Comparison of ENCODE assay signal across 26 cellular contexts in genomic region chr15:72205896-72206676, GRCh38. TPM values are rescaled to one million over a fixed set of nuclear protein-coding genes. Genes with fewer than 3 reads are reported as not detected.
A peak's percentile ranks its signal among the peaks of the same experiment; 100 is the strongest.
DNase-seq lines count a peak whose midpoint lies in the region; ATAC-seq, FAIRE-seq and TF ChIP-seq lines count a peak whose summit lies in the region.
"Had no signal": no experiment of that assay in that cellular context is flagged by ENCODE, and none has a peak within 500 bp of the region (broad histone marks: within the 10 kb centered on the region; RNA-seq: fewer than 3 reads in every experiment).

No MANE protein-coding gene starts in this region.

- DNase-seq in activated CD8-positive, alpha-beta memory T cell treated with anti-CD3 and anti-CD28 coated beads for 24 hours, result peak; percentile 52
- DNase-seq in activated CD8-positive, alpha-beta memory T cell treated with anti-CD3 and anti-CD28 coated beads, Interleukin-2, amount 50 U/mL, for 4 hours, result no peak
- no peak for DNase-seq in HCT116 (ENCODE audit: low read depth, low spot score)
- DNase-seq in astrocyte (ENCODE audit: low read depth), result no peak
- DNase-seq in nephron progenitor cell, result no peak
- DNase-seq in GM19239 (ENCODE audit: insufficient read length, low spot score), result no peak
- no peak for DNase-seq in T-helper 2 cell
- DNase-seq: ACHN; activated CD4-positive, alpha-beta T cell treated with anti-CD3 and anti-CD28 coated beads for 48 hours; head of caudate nucleus; IMR-90; NCI-H1092; NCI-H2081 treated with DMSO at 0.1 percent for 48 hours; retina; stimulated activated naive CD4-positive, alpha-beta T cell; uterus had no signal

- H3K27ac Mint-ChIP-seq in astrocyte (ENCODE audit: unreplicated experiment) (peak overlapping the region; percentile 47), nephron progenitor cell (peak overlapping the region; percentile 61)
- H3K27ac Mint-ChIP-seq: activated naive CD4-positive, alpha-beta T cell treated with anti-CD3 and anti-CD28 coated beads, Interleukin-2, amount 50 U/mL, for 24 hours had no signal

- POLR2A ChIA-PET in HCT116 (lab: Charles Lee), result interaction anchor here (0.8 to 1.5 kb wide), 2 partner anchors 8 to 25 kb away, joined by 3 read pairs; partner anchors contain the start of genes GRAMD2A and PKM

- H3K27ac ChIP-seq in HCT116 (ENCODE audit: low read depth, low read length) (peak overlapping the region; percentile 16; the same call in 1 of the 2 replicates), astrocyte (ENCODE audit: low read depth, low read length) (no peak overlapping the region)
- H3K27ac ChIP-seq: ascending aorta, BLaER1, uterus had no signal

- CTCF ChIA-PET in HCT116 (lab: Charles Lee), result no interaction called here

- peaks cover 91 to 98% of the 10 kb centered on the region in 2 experiments for H3K36me3 ChIP-seq in HCT116 (ENCODE audit: control insufficient read depth in 1 of 2, insufficient read depth in 2 of 2, low read length in 2 of 2)
- H3K36me3 ChIP-seq in astrocyte (ENCODE audit: insufficient read depth, low read length), result peaks cover 95% of the 10 kb centered on the region
- H3K36me3 ChIP-seq: uterus had no signal

- H3K36me3 Mint-ChIP-seq in astrocyte (ENCODE audit: low read depth, unreplicated experiment) (peaks cover 57% of the 10 kb centered on the region), nephron progenitor cell (ENCODE audit: low read depth) (peaks cover 84% of the 10 kb centered on the region)

- H3K9me3 Mint-ChIP-seq in astrocyte (ENCODE audit: unreplicated experiment) (no peaks in the 10 kb centered on the region), nephron progenitor cell (no peaks in the 10 kb centered on the region)
- H3K9me3 Mint-ChIP-seq: activated naive CD4-positive, alpha-beta T cell treated with anti-CD3 and anti-CD28 coated beads, Interleukin-2, amount 50 U/mL, for 24 hours had no signal

- H3K79me2 ChIP-seq in HCT116 (ENCODE audit: insufficient read depth, low read length) (peaks cover 86% of the 10 kb centered on the region), astrocyte (ENCODE audit: insufficient read depth, low read length) (peaks cover 85% of the 10 kb centered on the region)

- TF ChIP-seq CTCF in HCT116 (IDR thresholded peaks at IDR 0.05 in 2 of 3, conservative IDR thresholded peaks at IDR 0.05 in 1 of 3; ENCODE audit: borderline replicate concordance in 1 of 3, insufficient read depth in 1 of 3, low read depth in 2 of 3, low read length in 2 of 3), result no peak
- TF ChIP-seq CTCF in astrocyte (IDR thresholded peaks at IDR 0.05; ENCODE audit: insufficient read depth, low read depth, low read length), result no peak
- TF ChIP-seq CTCF in nephron progenitor cell (IDR thresholded peaks at IDR 0.05), result no peak

- H2AFZ ChIP-seq in HCT116 (ENCODE audit: low read depth, low read length, poor library complexity, severe bottlenecking), result no peak overlapping the region
- H2AFZ ChIP-seq in astrocyte (ENCODE audit: low read depth, low read length), result no peak overlapping the region

- no peak for FAIRE-seq in astrocyte (lab: Jason Lieb, UNC)
- no peak for FAIRE-seq in GM19239 (lab: Jason Lieb, UNC)

- intact Hi-C loops in HCT116 (cut with micrococcal nuclease), result no loop called here

- peaks cover 40% of the 10 kb centered on the region; the same call in 1 of the 2 replicates for H4K20me1 ChIP-seq in HCT116 (ENCODE audit: insufficient read depth)
- peaks cover 98% of the 10 kb centered on the region for H4K20me1 ChIP-seq in astrocyte (ENCODE audit: insufficient read depth, low read length)

- no peaks in the 10 kb centered on the region for H3K27me3 Mint-ChIP-seq in astrocyte (ENCODE audit: low read depth, unreplicated experiment)
- no peaks in the 10 kb centered on the region for H3K27me3 Mint-ChIP-seq in nephron progenitor cell (ENCODE audit: low read depth, poor library complexity)
- H3K27me3 Mint-ChIP-seq: activated naive CD4-positive, alpha-beta T cell treated with anti-CD3 and anti-CD28 coated beads, Interleukin-2, amount 50 U/mL, for 24 hours had no signal

- no peak overlapping the region for H3K4me3 Mint-ChIP-seq in astrocyte (ENCODE audit: unreplicated experiment)
- H3K4me3 Mint-ChIP-seq in nephron progenitor cell, result no peak overlapping the region
- H3K4me3 Mint-ChIP-seq: activated naive CD4-positive, alpha-beta T cell treated with anti-CD3 and anti-CD28 coated beads, Interleukin-2, amount 50 U/mL, for 24 hours had no signal

- H3K9me2 ChIP-seq in HCT116 (ENCODE audit: insufficient read depth), result no peaks in the 10 kb centered on the region

- H3K4me1 ChIP-seq in HCT116 (ENCODE audit: control insufficient read depth in 1 of 2, insufficient read depth in 2 of 2, low read length in 2 of 2) (no peaks in the 10 kb centered on the region), astrocyte (ENCODE audit: insufficient read depth, low read length) (peaks cover 12% of the 10 kb centered on the region)
- H3K4me1 ChIP-seq: uterus had no signal

- BruUV-seq in HCT116 (replicated peaks; lab: Mats Ljungman, UMichigan), result TSS peak; percentile 15

- H3K4me1 Mint-ChIP-seq in astrocyte (ENCODE audit: low read depth, unreplicated experiment), result peaks cover 46% of the 10 kb centered on the region
- H3K4me1 Mint-ChIP-seq in nephron progenitor cell, result no peaks in the 10 kb centered on the region

- no peak overlapping the region for H3K4me3 ChIP-seq in HCT116 (replicated peaks in 1 of 2; ENCODE audit: low read depth in 1 of 2, low read length in 2 of 2)
- H3K4me3 ChIP-seq in astrocyte (ENCODE audit: insufficient read depth, low read depth, low read length), result no peak overlapping the region
- H3K4me3 ChIP-seq: ascending aorta, BLaER1, uterus had no signal

- H3K9ac ChIP-seq in HCT116 (ENCODE audit: low read length) (no peak overlapping the region), astrocyte (ENCODE audit: low read length) (no peak overlapping the region)
- H3K9ac ChIP-seq: BLaER1 had no signal

- H3K9me3 ChIP-seq in HCT116 (ENCODE audit: control insufficient read depth in 1 of 2, insufficient read depth in 1 of 2, low read depth in 1 of 2, low read length in 2 of 2), result no peaks in the 10 kb centered on the region
- no peaks in the 10 kb centered on the region for H3K9me3 ChIP-seq in astrocyte (ENCODE audit: insufficient read depth, low read depth, low read length)
- H3K9me3 ChIP-seq: ascending aorta, BLaER1, uterus had no signal

- RAD21 ChIA-PET in HCT116 (lab: Charles Lee; ENCODE audit: low non-redundant PET in 1 of 2, low total read pairs in 2 of 2, uncharacterized antibody in 2 of 2, unreplicated experiment in 2 of 2), result interaction anchor here in 1 of 2 experiments (0.6 kb wide), 1 partner anchor 107 kb away, joined by 3 read pairs; no protein-coding TSS in a partner anchor

- no peaks in the 10 kb centered on the region for H3K27me3 ChIP-seq in HCT116 (ENCODE audit: insufficient read depth, low read length)
- H3K27me3 ChIP-seq in astrocyte (ENCODE audit: insufficient read depth, low read length), result no peaks in the 10 kb centered on the region
- H3K27me3 ChIP-seq: ascending aorta, BLaER1, uterus had no signal

- no peak for TF ChIP-seq RAD21 in HCT116 (IDR thresholded peaks at IDR 0.05; ENCODE audit: low read depth)

- ATAC-seq in HCT116 (no peak), GM18498 (IDR thresholded peaks at IDR 0.05; ENCODE audit: unreplicated experiment) (no peak)
- ATAC-seq: SK-N-SH treated with all-trans-retinoic acid at 6 μM for 48 hours had no signal

- H3K4me2 ChIP-seq in HCT116 (ENCODE audit: low read length), result no peak overlapping the region
- H3K4me2 ChIP-seq in astrocyte (ENCODE audit: low read length), result no peak overlapping the region
- H3K4me2 ChIP-seq: BLaER1 had no signal

- TF ChIP-seq POLR2A in HCT116 (IDR thresholded peaks at IDR 0.05; ENCODE audit: borderline replicate concordance, extremely low read depth, insufficient read depth, insufficient read length), result no peak

TF ChIP-seq in HCT116, 20 proteins besides CTCF, POLR2A, EP300 and RAD21 (continues in another document):
- no peak for TF ChIP-seq SIN3A (IDR thresholded peaks at IDR 0.05; ENCODE audit: low read depth)
- TF ChIP-seq ELF1 (IDR thresholded peaks at IDR 0.05; ENCODE audit: borderline replicate concordance, low read depth), result no peak
- no peak for TF ChIP-seq SRF (IDR thresholded peaks at IDR 0.05; ENCODE audit: low read depth)
- no peak for TF ChIP-seq POLR2AphosphoS5 (IDR thresholded peaks at IDR 0.05; ENCODE audit: low read depth, low read length)
- TF ChIP-seq REST (IDR thresholded peaks at IDR 0.05; ENCODE audit: low read depth), result no peak
- TF ChIP-seq ZFX (IDR thresholded peaks at IDR 0.05), result no peak
- TF ChIP-seq YY1 (IDR thresholded peaks at IDR 0.05; ENCODE audit: extremely low read depth, insufficient replicate concordance, low read depth, low read length), result no peak
- TF ChIP-seq EGR1 (IDR thresholded peaks at IDR 0.05; ENCODE audit: low read depth), result no peak

RNA-seq across cellular contexts. Expression of gene GRAMD2A, which starts 8.5 kb away (rescaled TPM):
- total RNA-seq in HCT116 (2021; ENCODE audit: unreplicated experiment), result 8.0 TPM
- polyA plus RNA-seq in HCT116 (2012), result 2.9 and 3.8 TPM in 2 replicates
- total RNA-seq in astrocyte, result 0.68 and 0.77 TPM in 2 replicates
- total RNA-seq: ascending aorta; Daoy; lung microvascular endothelial cell; myocyte; osteocyte; T-helper 2 cell treated with Interferon-gamma antibody and Interleukin-4, amounts not matched to agents 100 ng/mL and 5 ng/mL, for 36 hours had no signal

RNA-seq across cellular contexts. Expression of gene PKM, which starts 24.9 kb away (rescaled TPM):
- total RNA-seq in HCT116 (2021; ENCODE audit: unreplicated experiment) (1,664 TPM), astrocyte (2,189 and 2,288 TPM in 2 replicates)
- 2,370 and 2,533 TPM in 2 replicates for polyA plus RNA-seq in HCT116 (2012)
